In the genomic region with DNA sequence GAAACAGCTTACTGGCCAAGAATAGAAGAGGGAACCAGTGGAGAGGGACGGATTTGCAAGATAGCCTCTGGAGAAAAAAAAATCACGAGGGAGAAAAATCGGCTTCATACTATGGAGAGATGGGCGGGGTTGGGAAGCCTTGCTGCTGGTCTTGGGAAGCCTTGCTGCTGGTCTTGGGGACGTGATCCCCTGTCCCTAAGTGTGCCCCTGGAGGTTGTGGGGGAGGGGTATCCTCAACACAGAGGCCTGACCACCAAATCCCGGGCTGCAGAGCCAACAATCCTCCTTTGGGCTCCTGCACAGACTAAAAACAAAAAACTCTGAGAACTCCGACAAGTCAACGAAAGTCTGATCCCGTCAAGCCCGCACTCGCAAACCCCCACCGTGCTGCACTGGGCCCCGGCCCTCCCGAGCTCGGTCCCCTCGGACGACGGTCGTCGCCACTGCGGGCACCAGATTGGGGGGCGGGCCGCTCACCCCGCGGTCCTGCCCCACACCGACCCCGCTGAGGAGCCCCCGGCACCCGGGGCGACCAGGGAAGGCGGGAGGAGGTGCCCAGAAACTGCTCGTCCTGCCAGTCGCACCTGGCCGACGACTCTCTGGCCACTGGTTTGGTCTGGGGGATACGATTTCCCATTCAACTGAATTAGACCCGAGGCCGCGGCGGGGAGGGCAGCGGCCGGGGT, we compare ENCODE assay signal across 8 cellular contexts. TPM values are rescaled to one million over a fixed set of nuclear protein-coding genes. Genes with fewer than 3 reads are reported as not detected.
DNase-seq lines count a peak whose midpoint lies in the region; ATAC-seq and TF ChIP-seq lines count a peak whose summit lies in the region.

No MANE protein-coding gene starts in this region.

- H3K9ac ChIP-seq in neural cell (ENCODE audit: low read length) = peak overlapping the region; percentile 57

- H3K4me3 ChIP-seq in fibroblast of pulmonary artery (replicated peaks; ENCODE audit: low read depth, low read length) (peak overlapping the region; percentile 38), neural cell (ENCODE audit: low read length) (peak overlapping the region; percentile 78)

- peaks cover 66% of the 10 kb centered on the region for H3K27me3 ChIP-seq in neural cell (ENCODE audit: insufficient read depth, low read depth, low read length)

- no peak for TF ChIP-seq EP300 in neural cell (conservative IDR thresholded peaks at IDR 0.05; ENCODE audit: poor library complexity, severe bottlenecking)

- no peaks in the 10 kb centered on the region for H3K9me2 ChIP-seq in neural cell (ENCODE audit: insufficient read depth, low read length)

- H3K27ac ChIP-seq in neural cell (ENCODE audit: low read length) = no peak overlapping the region

- peak; percentile 36 for DNase-seq in UCSD-AML1 (lab: John Stamatoyannopoulos, UW; ENCODE audit: unreplicated experiment)
- DNase-seq in fibroblast of pulmonary artery (ENCODE audit: low read depth) = no peak
- no peak for DNase-seq in COLO829 (ENCODE audit: low spot score)
- no peak for DNase-seq in cerebellar nuclear complex (lab: John Stamatoyannopoulos, UW)

- no peak for TF ChIP-seq RAD21 in neural cell (conservative IDR thresholded peaks at IDR 0.05)

- no peak overlapping the region for H2AFZ ChIP-seq in neural cell (ENCODE audit: low read depth, low read length)

- no peaks in the 10 kb centered on the region for H3K9me3 ChIP-seq in neural cell (ENCODE audit: low read length)

- H4K20me1 ChIP-seq in neural cell (ENCODE audit: insufficient read depth) = no peaks in the 10 kb centered on the region

- H3K36me3 ChIP-seq in neural cell (ENCODE audit: insufficient read depth, low read length) = no peaks in the 10 kb centered on the region

- no peaks in the 10 kb centered on the region for H3K79me2 ChIP-seq in neural cell (replicated peaks; ENCODE audit: insufficient read depth, low read length)

- TF ChIP-seq CTCF in fibroblast of pulmonary artery (IDR thresholded peaks at IDR 0.05; ENCODE audit: low read length, missing control alignments) (no peak), neural cell (IDR thresholded peaks at IDR 0.05; ENCODE audit: poor library complexity, severe bottlenecking) (no peak)

- ATAC-seq in GM18511 (IDR thresholded peaks at IDR 0.05; ENCODE audit: unreplicated experiment) (peak; percentile 17), HG02973 (IDR thresholded peaks at IDR 0.05; ENCODE audit: unreplicated experiment) (peak; percentile 7)
- ATAC-seq in activated CD4-positive, CD25-positive, alpha-beta regulatory T cell treated with anti-CD3 and anti-CD28 coated beads, Interleukin-2, amount 50 U/mL, for 24 hours = no peak

- peak overlapping the region; percentile 44 for H3K4me2 ChIP-seq in neural cell (ENCODE audit: low read length)

- no peaks in the 10 kb centered on the region for H3F3A ChIP-seq in neural cell (ENCODE audit: insufficient read depth, low read length, poor library complexity, severe bottlenecking)

TF ChIP-seq in neural cell, 6 proteins besides CTCF, POLR2A, EP300 and RAD21:
- TF ChIP-seq MXI1 (conservative IDR thresholded peaks at IDR 0.05; ENCODE audit: poor library complexity, severe bottlenecking) (no peak), EZH2 (IDR thresholded peaks at IDR 0.05; ENCODE audit: borderline replicate concordance, insufficient read depth, low read length, poor library complexity, severe bottlenecking) (peak; percentile 40), SMC3 (conservative IDR thresholded peaks at IDR 0.05; ENCODE audit: poor library complexity) (no peak)

RNA-seq across cellular contexts. Expression of gene MAP7, which starts 0.7 kb away (rescaled TPM):
- polyA plus RNA-seq in neural cell = 3.6 and 5.1 TPM in 2 replicates
- 6.3 and 7.3 TPM in 2 replicates for polyA minus RNA-seq in neural cell

Comparison
In these comparisons a context has a peak if more than half of its experiments do, and no peak if none do; other contexts are left out.
1. ATAC-seq: peak in GM18511 (single experiment) and HG02973 (single experiment); none in activated CD4-positive, CD25-positive, alpha-beta regulatory T cell treated with anti-CD3 and anti-CD28 coated beads, Interleukin-2, amount 50 U/mL, for 24 hours (0 of 2).